In the genomic region with DNA sequence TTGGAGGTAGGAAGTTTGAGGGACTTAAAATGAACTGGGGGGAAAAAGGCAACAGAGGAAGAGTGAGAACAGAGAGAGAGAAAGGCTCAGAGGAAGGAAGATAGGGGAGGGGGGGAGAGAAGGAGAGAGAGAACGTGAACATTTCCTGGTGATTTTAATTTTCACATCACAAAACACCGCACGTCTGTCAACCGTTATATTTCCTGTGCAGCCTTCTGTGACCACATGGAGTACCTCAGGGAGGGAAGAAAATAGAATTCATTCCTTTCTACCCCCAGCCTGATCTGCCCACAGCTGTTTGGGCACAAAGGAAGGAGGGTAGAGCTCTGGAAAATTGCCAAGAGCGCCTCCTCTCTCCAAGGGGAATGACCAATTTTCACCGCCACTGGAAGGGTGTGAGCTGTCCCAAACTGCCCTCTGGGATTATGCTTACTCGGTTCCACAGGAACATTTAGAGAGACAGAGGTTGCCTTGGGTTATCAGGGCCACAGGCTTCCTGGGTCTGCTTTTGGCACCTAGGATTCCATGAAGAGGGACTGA, we compare ENCODE assay signal across 21 cellular contexts.
DNase-seq lines count a peak whose midpoint lies in the region; ATAC-seq, FAIRE-seq and TF ChIP-seq lines count a peak whose summit lies in the region.
"Had no signal": no experiment of that assay in that cellular context is flagged by ENCODE, and none has a peak within 500 bp of the region (broad histone marks: within the 10 kb centered on the region; RNA-seq: fewer than 3 reads in every experiment).

No MANE protein-coding gene starts in this region.

- H3K79me2 ChIP-seq in astrocyte (ENCODE audit: insufficient read depth, low read length) = no peaks in the 10 kb centered on the region

- no peaks in the 10 kb centered on the region for H3K4me1 ChIP-seq in right atrium auricular region
- no peaks in the 10 kb centered on the region for H3K4me1 ChIP-seq in left ventricle myocardium inferior
- H3K4me1 ChIP-seq in astrocyte (ENCODE audit: insufficient read depth, low read length) = no peaks in the 10 kb centered on the region
- H3K4me1 ChIP-seq in lung (ENCODE audit: control insufficient read depth in 2 of 2, insufficient read depth in 2 of 2, low read length in 2 of 2) = no peaks in the 10 kb centered on the region
- H3K4me1 ChIP-seq: SJSA1 had no signal

- no peak overlapping the region for H3K4me3 ChIP-seq in right atrium auricular region
- no peak overlapping the region for H3K4me3 ChIP-seq in left ventricle myocardium inferior
- no peak overlapping the region for H3K4me3 ChIP-seq in astrocyte (ENCODE audit: insufficient read depth, low read depth, low read length)
- H3K4me3 ChIP-seq in lung = no peak overlapping the region
- H3K4me3 ChIP-seq: PC-9, SJSA1 had no signal

- 22 to 54% methylated on average over 7 of the region's 7 CpGs for WGBS in lung, 2 donors

- no peaks in the 10 kb centered on the region for H4K20me1 ChIP-seq in astrocyte (ENCODE audit: insufficient read depth, low read length)

- H3K27me3 Mint-ChIP-seq in astrocyte (ENCODE audit: low read depth, unreplicated experiment) = peaks cover 28% of the 10 kb centered on the region

- TF ChIP-seq CTCF in right atrium auricular region (IDR thresholded peaks at IDR 0.05) (no peak), left ventricle myocardium inferior (IDR thresholded peaks at IDR 0.05; ENCODE audit: borderline replicate concordance) (no peak), astrocyte (IDR thresholded peaks at IDR 0.05; ENCODE audit: insufficient read depth, low read depth, low read length) (no peak), lung (IDR thresholded peaks at IDR 0.05; ENCODE audit: control extremely low read depth, extremely low read depth) (no peak)

- H3K4me2 ChIP-seq in astrocyte (ENCODE audit: low read length) = no peak overlapping the region
- H3K4me2 ChIP-seq: PC-9 had no signal

- no peaks in the 10 kb centered on the region for H3K9me3 Mint-ChIP-seq in astrocyte (ENCODE audit: unreplicated experiment)
- H3K9me3 Mint-ChIP-seq: CD8-positive, alpha-beta memory T cell; IgD-negative memory B cell had no signal

- H3K36me3 ChIP-seq in right atrium auricular region (no peaks in the 10 kb centered on the region), left ventricle myocardium inferior (no peaks in the 10 kb centered on the region), astrocyte (ENCODE audit: insufficient read depth, low read length) (no peaks in the 10 kb centered on the region), lung (ENCODE audit: control insufficient read depth in 2 of 2, insufficient read depth in 2 of 2, low read length in 2 of 2) (no peaks in the 10 kb centered on the region)
- H3K36me3 ChIP-seq: SJSA1 had no signal

- H3K27ac ChIP-seq in right atrium auricular region (no peak overlapping the region), left ventricle myocardium inferior (replicated peaks) (no peak overlapping the region), astrocyte (ENCODE audit: low read depth, low read length) (no peak overlapping the region), lung (ENCODE audit: low read depth in 1 of 2, low read length in 1 of 2) (no peak overlapping the region)
- H3K27ac ChIP-seq: PC-9, SJSA1 had no signal

- H3K4me1 Mint-ChIP-seq in astrocyte (ENCODE audit: low read depth, unreplicated experiment) = no peaks in the 10 kb centered on the region
- H3K4me1 Mint-ChIP-seq: CD8-positive, alpha-beta memory T cell; IgD-negative memory B cell had no signal

- H3K4me3 Mint-ChIP-seq in astrocyte (ENCODE audit: unreplicated experiment) = no peak overlapping the region
- H3K4me3 Mint-ChIP-seq: CD8-positive, alpha-beta memory T cell; IgD-negative memory B cell had no signal

- no peak overlapping the region for H2AFZ ChIP-seq in astrocyte (ENCODE audit: low read depth, low read length)
- H2AFZ ChIP-seq: PC-9 had no signal

- intact Hi-C loops in left ventricle myocardium inferior (cut with micrococcal nuclease) = no loop called here

- no peaks in the 10 kb centered on the region for H3K9me3 ChIP-seq in right atrium auricular region
- no peaks in the 10 kb centered on the region for H3K9me3 ChIP-seq in left ventricle myocardium inferior (replicated peaks)
- H3K9me3 ChIP-seq in astrocyte (ENCODE audit: insufficient read depth, low read depth, low read length) = no peaks in the 10 kb centered on the region
- H3K9me3 ChIP-seq in lung (ENCODE audit: control insufficient read depth in 2 of 2, insufficient read depth in 1 of 2, low read length in 1 of 2) = peaks cover 0 to 9% of the 10 kb centered on the region in 2 donors
- H3K9me3 ChIP-seq: SJSA1 had no signal

- no peak overlapping the region for H3K9ac ChIP-seq in astrocyte (ENCODE audit: low read length)

- H3K36me3 Mint-ChIP-seq in astrocyte (ENCODE audit: low read depth, unreplicated experiment) = no peaks in the 10 kb centered on the region
- H3K36me3 Mint-ChIP-seq: CD8-positive, alpha-beta memory T cell; IgD-negative memory B cell had no signal

- no peak overlapping the region for H3K27ac Mint-ChIP-seq in astrocyte (ENCODE audit: unreplicated experiment)
- H3K27ac Mint-ChIP-seq: IgD-negative memory B cell had no signal

- DNase-seq in right atrium auricular region (ENCODE audit: low spot score) (peak; percentile 40), left ventricle myocardium inferior (no peak), astrocyte (ENCODE audit: low read depth) (no peak), lung (ENCODE audit: low spot score) (peak; percentile 5), NCI-H774 (lab: John Stamatoyannopoulos, UW) (no peak), NK-92 (lab: John Stamatoyannopoulos, UW; ENCODE audit: unreplicated experiment) (no peak)
- DNase-seq in NK-92 treated with Interleukin-12 subunit alpha and Interleukin-12 subunit beta, amount 100 ng/mL, for 24 hours (lab: John Stamatoyannopoulos, UW) = no peak
- DNase-seq: C1 segment of cervical spinal cord; CD8-positive, alpha-beta memory T cell; DMS79 treated with DMSO at 0.1 percent for 48 hours; GOT3; NCI-H1105; NCI-H510A; NCI-H82; PC-9 had no signal

- peak; percentile 45 for FAIRE-seq in astrocyte (lab: Jason Lieb, UNC)
- FAIRE-seq: A204.1, HTR-8/SVneo had no signal

- ATAC-seq in lung (ENCODE audit: insufficient read depth, low FRiP score) (no peak), GM19397 (IDR thresholded peaks at IDR 0.05; ENCODE audit: unreplicated experiment) (no peak)
- ATAC-seq: HCT116 had no signal

- H3K27me3 ChIP-seq in right atrium auricular region = no peaks in the 10 kb centered on the region
- H3K27me3 ChIP-seq in left ventricle myocardium inferior (ENCODE audit: low read depth) = no peaks in the 10 kb centered on the region
- no peaks in the 10 kb centered on the region for H3K27me3 ChIP-seq in astrocyte (ENCODE audit: insufficient read depth, low read length)
- peaks cover 5% of the 10 kb centered on the region for H3K27me3 ChIP-seq in lung (ENCODE audit: control insufficient read depth, insufficient read depth)
- H3K27me3 ChIP-seq: SJSA1 had no signal

Comparison
In these comparisons a context has a peak if more than half of its experiments do, and no peak if none do; other contexts are left out.
1. DNase-seq: peak in right atrium auricular region (single experiment) and lung (single experiment); none in left ventricle myocardium inferior (single experiment), astrocyte (single experiment), NCI-H774 (single experiment), NK-92 (single experiment) and NK-92 treated with Interleukin-12 subunit alpha and Interleukin-12 subunit beta, amount 100 ng/mL, for 24 hours (single experiment).